Comparison of ENCODE assay signal across 8 cellular contexts in genomic region chr12:27733052-27733656, GRCh38. TPM values are rescaled to one million over a fixed set of nuclear protein-coding genes. Genes with fewer than 3 reads are reported as not detected.
DNase-seq lines count a peak whose midpoint lies in the region; ATAC-seq and TF ChIP-seq lines count a peak whose summit lies in the region.

No MANE protein-coding gene starts in this region.

- no TSS peak for BruUV-seq in OCI-LY7 (replicated peaks; lab: Mats Ljungman, UMichigan)

- TF ChIP-seq POLR2A in upper lobe of left lung (IDR thresholded peaks at IDR 0.05) = no peak

- no peak overlapping the region for H2AFZ ChIP-seq in OCI-LY7 (ENCODE audit: low read length)

- 0 out of 2 replicates have a peak, but pooled peaks cover 4% of the 10 kb centered on the region for H4K20me1 ChIP-seq in OCI-LY7 (ENCODE audit: insufficient read depth, low read length)

- intact Hi-C loops in OCI-LY7 (cut with micrococcal nuclease; ENCODE audit: unreplicated experiment) = loop anchor here (1.0 to 2.0 kb wide), 2 partner anchors 88 to 208 kb away; no protein-coding TSS in a partner anchor

- no peak overlapping the region for H3K27ac ChIP-seq in OCI-LY7 (ENCODE audit: low read depth, low read length, poor library complexity, severe bottlenecking)
- H3K27ac ChIP-seq in upper lobe of left lung = no peak overlapping the region

- H3K27me3 ChIP-seq in upper lobe of left lung = no peaks in the 10 kb centered on the region

- TF ChIP-seq CTCF in OCI-LY7 (conservative IDR thresholded peaks at IDR 0.05; ENCODE audit: low read length) (peak; percentile 93), upper lobe of left lung (IDR thresholded peaks at IDR 0.05) (peak; percentile 37 to 77 (median 68))

- CTCF ChIA-PET in OCI-LY7 (lab: Charles Lee; ENCODE audit: unreplicated experiment) = interaction anchor here (1.1 kb wide), 1 partner anchor 9 kb away, joined by 3 read pairs; no protein-coding TSS in a partner anchor

- no peak overlapping the region for H3K4me2 ChIP-seq in OCI-LY7 (ENCODE audit: low read length)

- no peaks in the 10 kb centered on the region for H3K4me1 ChIP-seq in OCI-LY7 (ENCODE audit: insufficient read depth, low read length, poor library complexity, severe bottlenecking)
- H3K4me1 ChIP-seq in upper lobe of left lung = no peaks in the 10 kb centered on the region

- 54 to 64% methylated on average over 3 of the region's 3 CpGs for WGBS in upper lobe of left lung, 2 donors

- H3K9me2 ChIP-seq in OCI-LY7 (ENCODE audit: insufficient read depth, low read length) = no peaks in the 10 kb centered on the region

- DNase-seq in stimulated activated naive CD4-positive, alpha-beta T cell (lab: John Stamatoyannopoulos, UW) = peak in 4 of 6 experiments; percentile 2 to 47 (median 24)
- no peak for DNase-seq in stimulated activated naive CD4-positive, alpha-beta T cell treated with Interleukin-2 at 50 U/mL for 16 hours (lab: John Stamatoyannopoulos, UW)
- DNase-seq in OCI-LY7 (ENCODE audit: low spot score) = peak; percentile 51
- DNase-seq in astrocyte of the hippocampus (ENCODE audit: low read depth, low spot score) = peak; percentile 55
- peak; percentile 55 for DNase-seq in kidney glomerular epithelial cell (lab: John Stamatoyannopoulos, UW)
- no peak for DNase-seq in upper lobe of left lung
- DNase-seq in HK-2 (ENCODE audit: unreplicated experiment) = no peak

- ATAC-seq in HG03159 (IDR thresholded peaks at IDR 0.05; ENCODE audit: unreplicated experiment) = peak; percentile 79
- ATAC-seq in upper lobe of left lung (ENCODE audit: low FRiP score in 2 of 2) = peak in 1 of 2 donors; percentile 70

- H3K79me2 ChIP-seq in OCI-LY7 (ENCODE audit: insufficient read depth, low read depth, low read length) = no peaks in the 10 kb centered on the region

- TF ChIP-seq EP300 in upper lobe of left lung (IDR thresholded peaks at IDR 0.05) = no peak

- H3K36me3 ChIP-seq in OCI-LY7 (ENCODE audit: insufficient read depth, low read length) (peaks cover 81% of the 10 kb centered on the region), upper lobe of left lung (peaks cover 0 to 43% (median 5%) of the 10 kb centered on the region in 4 donors)

- H3K9me3 ChIP-seq in OCI-LY7 (ENCODE audit: low read length) (no peaks in the 10 kb centered on the region), upper lobe of left lung (no peaks in the 10 kb centered on the region)

- POLR2A ChIA-PET in OCI-LY7 (lab: Charles Lee) = interaction anchor here (0.6 to 1.0 kb wide), 3 partner anchors 10 to 94 kb away, joined by 3 read pairs; no protein-coding TSS in a partner anchor

- H3K4me3 ChIP-seq in OCI-LY7 (ENCODE audit: low read depth, low read length, poor library complexity, severe bottlenecking) = no peak overlapping the region
- H3K4me3 ChIP-seq in upper lobe of left lung = no peak overlapping the region

RNA-seq across cellular contexts. Expression of gene MRPS35, which starts 22.5 kb away (rescaled TPM):
- 32.6 and 33.9 TPM in 2 replicates for total RNA-seq in OCI-LY7 (2014; rRNA removed; shearing (Covaris generic))
- total RNA-seq in OCI-LY7 (2022) (44.2 and 45.5 TPM in 2 replicates), upper lobe of left lung (10 to 100 TPM in 5 of 6 donors, 1 to 10 TPM in 1; 9.4 to 36.7 (median 31.2) TPM)

RNA-seq across cellular contexts. Expression of gene REP15, which starts 36.9 kb away (rescaled TPM):
- total RNA-seq in OCI-LY7 (2014; rRNA removed; shearing (Covaris generic)) = 0.62 TPM in 1 of 2 replicates, not detected in the other
- not detected in 2 replicates for total RNA-seq in OCI-LY7 (2022)
- 1 to 10 TPM; 1.1 to 4.4 (median 3.2) TPM for total RNA-seq in upper lobe of left lung

RNA-seq across cellular contexts. Expression of gene KLHL42, which starts 46.9 kb away (rescaled TPM):
- total RNA-seq in OCI-LY7 (2014; rRNA removed; shearing (Covaris generic)) = 19.5 and 24.2 TPM in 2 replicates
- total RNA-seq in OCI-LY7 (2022) = 20.9 and 25.2 TPM in 2 replicates
- total RNA-seq in upper lobe of left lung = 10 to 100 TPM; 18.5 to 46.1 (median 22.6) TPM

RNA-seq across cellular contexts. Expression of gene MANSC4, which starts 46.9 kb away (rescaled TPM):
- total RNA-seq in OCI-LY7 (2014; rRNA removed; shearing (Covaris generic)) = not detected in 2 replicates
- total RNA-seq in OCI-LY7 (2022) (not detected in 2 replicates), upper lobe of left lung (not detected)

Comparison
In these comparisons a context has a peak if more than half of its experiments do, and no peak if none do; other contexts are left out.
1. DNase-seq: peak in stimulated activated naive CD4-positive, alpha-beta T cell (4 of 6), OCI-LY7 (single experiment), astrocyte of the hippocampus (single experiment) and kidney glomerular epithelial cell (single experiment); none in stimulated activated naive CD4-positive, alpha-beta T cell treated with Interleukin-2 at 50 U/mL for 16 hours (single experiment), upper lobe of left lung (0 of 2) and HK-2 (single experiment).